In genomic region chr1:116941670-116942069, GRCh38 we compare ENCODE assay signal across 16 cellular contexts. TPM values are rescaled to one million over a fixed set of nuclear protein-coding genes. Genes with fewer than 3 reads are reported as not detected.
DNase-seq lines count a peak whose midpoint lies in the region; ATAC-seq lines count a peak whose summit lies in the region.
"Had no signal": no experiment of that assay in that cellular context is flagged by ENCODE, and none has a peak within 500 bp of the region (broad histone marks: within the 10 kb centered on the region; RNA-seq: fewer than 3 reads in every experiment).

No MANE protein-coding gene starts in this region.

- WGBS in neuronal stem cell (ENCODE audit: extremely low coverage in 2 of 2, insufficient read length in 2 of 2, insufficient replicate concordance in 1 of 2), 2 donors: no CpG with 5 or more reads among the region's 13 CpGs
- WGBS in GM23248 (ENCODE audit: low coverage in 1 of 2, low lambda C conversion rate in 2 of 2, missing lambda C conversion rate in 2 of 2), 2 experiments: 91 to 94% methylated on average over 13 of the region's 13 CpGs

- H4K20me1 ChIP-seq in BLaER1 (no peaks in the 10 kb centered on the region), GM23248 (ENCODE audit: insufficient read depth) (no peaks in the 10 kb centered on the region)
- H4K20me1 ChIP-seq in BLaER1 treated with 17β-estradiol and CSF1 and Interleukin-3, amounts not matched to agents 10 nM and 100 nM: no peaks in the 10 kb centered on the region

- H3K9me3 ChIP-seq in BLaER1 (no peaks in the 10 kb centered on the region), neuronal stem cell (replicated peaks in 1 of 2; ENCODE audit: control insufficient read depth in 2 of 2, insufficient read depth in 1 of 2, low read depth in 1 of 2, low read length in 2 of 2) (peaks cover 0 to 2% of the 10 kb centered on the region in 2 donors), GM23248 (ENCODE audit: low read depth) (no peaks in the 10 kb centered on the region)
- peaks cover 0 to 6% (median 0%) of the 10 kb centered on the region in 11 experiments; a peak in 4 of 22 replicates for H3K9me3 ChIP-seq in BLaER1 treated with 17β-estradiol and CSF1 and Interleukin-3, amounts not matched to agents 10 nM and 100 nM (replicated peaks in 1 of 11)
- H3K9me3 ChIP-seq: BE2C had no signal

- H3K18ac ChIP-seq in neuronal stem cell (ENCODE audit: low read length): peak overlapping the region; percentile 3

- H3K27ac ChIP-seq in BLaER1 (no peak overlapping the region), neuronal stem cell (replicated peaks; ENCODE audit: low read length) (no peak overlapping the region), GM23248 (no peak overlapping the region)
- no peak overlapping the region for H3K27ac ChIP-seq in BLaER1 treated with 17β-estradiol and CSF1 and Interleukin-3, amounts not matched to agents 10 nM and 100 nM

- H2AFZ ChIP-seq in neuronal stem cell (ENCODE audit: low read length) (no peak overlapping the region), GM23248 (no peak overlapping the region)

- H2BK5ac ChIP-seq in neuronal stem cell (ENCODE audit: low read length): no peak overlapping the region

- ATAC-seq in HG02885 (IDR thresholded peaks at IDR 0.05; ENCODE audit: poor library complexity, unreplicated experiment): no peak

- H2AK5ac ChIP-seq in neuronal stem cell (ENCODE audit: low read depth, low read length): no peak overlapping the region

- H4K91ac ChIP-seq in neuronal stem cell (ENCODE audit: low read depth, low read length, poor library complexity): no peak overlapping the region

- H2BK120ac ChIP-seq in neuronal stem cell (ENCODE audit: low read depth, low read length): no peak overlapping the region

- H3K4me2 ChIP-seq in BLaER1 (peak overlapping the region; percentile 62), neuronal stem cell (ENCODE audit: insufficient read depth, low read length, poor library complexity, severe bottlenecking) (no peak overlapping the region), GM23248 (ENCODE audit: unreplicated experiment) (no peak overlapping the region)
- H3K4me2 ChIP-seq in BLaER1 treated with 17β-estradiol and CSF1 and Interleukin-3, amounts not matched to agents 10 nM and 100 nM: peak overlapping the region in 9 of 11 experiments; percentile 36 to 74 (median 55); a peak in 17 of 22 replicates

- no peak overlapping the region for H3K23ac ChIP-seq in neuronal stem cell (ENCODE audit: low read depth, low read length, poor library complexity)

- H3F3A ChIP-seq in GM23248 (ENCODE audit: insufficient read depth): no peaks in the 10 kb centered on the region

- H3K27me3 ChIP-seq in BLaER1 (no peaks in the 10 kb centered on the region), neuronal stem cell (ENCODE audit: control insufficient read depth in 3 of 3, insufficient read depth in 3 of 3, low read depth in 1 of 3, low read length in 3 of 3) (no peaks in the 10 kb centered on the region), GM23248 (replicated peaks; ENCODE audit: insufficient read depth) (no peaks in the 10 kb centered on the region)
- no peaks in the 10 kb centered on the region for H3K27me3 ChIP-seq in BLaER1 treated with 17β-estradiol and CSF1 and Interleukin-3, amounts not matched to agents 10 nM and 100 nM
- H3K27me3 ChIP-seq: BE2C had no signal

- no peak overlapping the region for H2BK12ac ChIP-seq in neuronal stem cell (ENCODE audit: low read length)

- no peaks in the 10 kb centered on the region for H3K36me3 ChIP-seq in BLaER1
- H3K36me3 ChIP-seq in BLaER1 treated with 17β-estradiol and CSF1 and Interleukin-3, amounts not matched to agents 10 nM and 100 nM: peaks cover 0 to 23% (median 0%) of the 10 kb centered on the region in 11 experiments; a peak in 6 of 22 replicates
- peaks cover 11 to 55% of the 10 kb centered on the region in 2 donors for H3K36me3 ChIP-seq in neuronal stem cell (replicated peaks in 1 of 2; ENCODE audit: control insufficient read depth in 2 of 2, insufficient read depth in 2 of 2, low read length in 2 of 2)
- H3K36me3 ChIP-seq in GM23248 (ENCODE audit: low read depth): no peaks in the 10 kb centered on the region
- H3K36me3 ChIP-seq: BE2C had no signal

- H3K79me1 ChIP-seq in neuronal stem cell (ENCODE audit: low read depth, low read length): no peaks in the 10 kb centered on the region

- H3K4ac ChIP-seq in neuronal stem cell (ENCODE audit: low read length): no peak overlapping the region

- H2BK15ac ChIP-seq in neuronal stem cell (ENCODE audit: low read length): no peak overlapping the region

- in situ Hi-C loops in GM23248 (cut with MboI): no loop called here

- no peaks in the 10 kb centered on the region for H3K9me2 ChIP-seq in GM23248 (ENCODE audit: insufficient read depth)

- H4K8ac ChIP-seq in neuronal stem cell (ENCODE audit: low read depth, low read length): no peak overlapping the region

- peak; percentile 38 for DNase-seq in islet precursor cell
- DNase-seq in neuronal stem cell (ENCODE audit: low spot score): no peak
- no peak for DNase-seq in GM23248
- no peak for DNase-seq in activated CD8-positive, alpha-beta memory T cell treated with anti-CD3 and anti-CD28 coated beads for 24 hours
- no peak for DNase-seq in NCI-H2171 treated with DMSO at 0.1 percent for 48 hours (lab: John Stamatoyannopoulos, UW)
- DNase-seq: 8988T, BE2C, C1 segment of cervical spinal cord, COR-L47, DMS 273 treated with DMSO at 0.1 percent for 48 hours, EL, GDM1 had no signal

- H3K4me1 ChIP-seq in BLaER1: peaks cover 26% of the 10 kb centered on the region
- peaks cover 10 to 35% (median 25%) of the 10 kb centered on the region in 10 experiments for H3K4me1 ChIP-seq in BLaER1 treated with 17β-estradiol and CSF1 and Interleukin-3, amounts not matched to agents 10 nM and 100 nM
- peaks cover 1 to 2% of the 10 kb centered on the region in 2 donors for H3K4me1 ChIP-seq in neuronal stem cell (ENCODE audit: control insufficient read depth in 2 of 2, insufficient read depth in 1 of 2, low read depth in 1 of 2, low read length in 2 of 2)
- no peaks in the 10 kb centered on the region for H3K4me1 ChIP-seq in GM23248 (ENCODE audit: insufficient read depth)

- no peak overlapping the region for H3K4me3 ChIP-seq in BLaER1
- no peak overlapping the region for H3K4me3 ChIP-seq in BLaER1 treated with 17β-estradiol and CSF1 and Interleukin-3, amounts not matched to agents 10 nM and 100 nM
- H3K4me3 ChIP-seq in neuronal stem cell (ENCODE audit: low read length in 2 of 2): no peak overlapping the region
- H3K4me3 ChIP-seq in GM23248: no peak overlapping the region
- H3K4me3 ChIP-seq: GM12878 had no signal

- no peak overlapping the region for H3K14ac ChIP-seq in neuronal stem cell (ENCODE audit: low read length)

- H3K9ac ChIP-seq in BLaER1 (no peak overlapping the region), neuronal stem cell (ENCODE audit: low read depth, low read length, poor library complexity) (peak overlapping the region; percentile 13), GM23248 (no peak overlapping the region)
- no peak overlapping the region for H3K9ac ChIP-seq in BLaER1 treated with 17β-estradiol and CSF1 and Interleukin-3, amounts not matched to agents 10 nM and 100 nM

- H3K79me2 ChIP-seq in GM23248 (ENCODE audit: insufficient read depth): no peaks in the 10 kb centered on the region

RNA-seq across cellular contexts. Expression of gene PTGFRN, which starts 32.0 kb away (rescaled TPM):
- polyA plus RNA-seq in neuronal stem cell (2013, experiment 1 of 2): 44.9 TPM
- 40.5 TPM for polyA plus RNA-seq in neuronal stem cell (2013, experiment 2 of 2)
- total RNA-seq in GM23248 (2014; rRNA removed; shearing (Covaris generic)): 25.7 and 27.6 TPM in 2 replicates
- 14.7 and 15.2 TPM in 2 replicates for polyA plus RNA-seq in GM23248 (2016; fragmentation: Nextera tagmentation; extraction: Ambion mirVana)

RNA-seq across cellular contexts. Expression of gene CD101, which starts 59.9 kb away (rescaled TPM):
- polyA plus RNA-seq in neuronal stem cell (2013, experiment 1 of 2): 0.66 TPM
- 0.43 TPM for polyA plus RNA-seq in neuronal stem cell (2013, experiment 2 of 2)
- not detected in 2 replicates for total RNA-seq in GM23248 (2014; rRNA removed; shearing (Covaris generic))
- not detected in 2 replicates for polyA plus RNA-seq in GM23248 (2016; fragmentation: Nextera tagmentation; extraction: Ambion mirVana)

Comparison
In these comparisons a context has a peak if more than half of its experiments do, and no peak if none do; other contexts are left out.
1. H3K4me2 ChIP-seq: peak in BLaER1 (single experiment) and BLaER1 treated with 17β-estradiol and CSF1 and Interleukin-3, amounts not matched to agents 10 nM and 100 nM (9 of 11); none in neuronal stem cell (single experiment) and GM23248 (single experiment).